6 cellular contexts compared by ENCODE assay signal in the genomic region with DNA sequence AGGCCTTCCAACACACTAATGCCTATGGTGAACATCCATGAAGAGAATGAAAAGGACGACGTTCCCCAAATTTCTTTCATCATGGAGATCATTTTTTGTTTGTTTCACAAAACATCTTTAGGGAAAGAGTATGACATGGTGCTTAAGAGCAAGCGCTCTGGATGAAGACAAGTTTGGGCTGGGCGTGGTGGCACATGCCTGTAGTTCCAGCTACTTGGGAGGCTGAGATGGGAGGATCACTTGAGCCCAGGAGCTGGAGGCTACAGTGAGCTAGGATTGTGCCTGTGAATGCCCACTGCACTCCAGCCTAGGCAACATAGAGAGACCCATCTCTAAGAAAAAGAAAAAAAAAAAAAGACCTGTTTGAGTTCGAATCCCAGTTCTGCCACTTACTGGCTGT.
"Had no signal": no experiment of that assay in that cellular context is flagged by ENCODE, and none has a peak within 500 bp of the region (broad histone marks: within the 10 kb centered on the region; RNA-seq: fewer than 3 reads in every experiment).

No MANE protein-coding gene starts in this region.

- H3K4me1 Mint-ChIP-seq: IgD-negative memory B cell had no signal

- DNase-seq: H9, HCEC 1CT, KG1 had no signal

- H3K4me3 Mint-ChIP-seq: GM23338, H9, IgD-negative memory B cell had no signal

- H3K27ac ChIP-seq: HL-60 had no signal

- H3K27ac Mint-ChIP-seq: GM23338, IgD-negative memory B cell had no signal

- H3K4me3 ChIP-seq: GM23338 had no signal
